In the genomic region with DNA sequence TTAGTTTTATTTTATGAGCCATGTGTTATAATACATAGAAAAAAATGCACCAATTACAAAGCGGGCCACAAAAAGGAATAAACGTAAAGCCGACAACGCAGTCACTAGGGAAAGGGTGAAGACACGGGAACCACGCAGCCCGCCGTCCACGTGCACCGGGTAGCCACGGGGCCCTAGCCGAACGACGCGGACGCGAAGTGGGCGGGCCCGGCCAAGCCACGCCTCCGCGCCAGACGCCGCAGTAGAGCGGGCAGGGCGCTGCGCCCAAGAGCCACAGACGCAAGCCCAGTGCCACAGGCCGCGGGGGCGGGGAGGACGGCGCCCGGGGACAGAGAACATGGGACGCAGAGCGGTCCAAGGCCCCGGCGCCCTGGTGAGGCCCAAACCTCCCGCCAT, we compare ENCODE assay signal across 8 cellular contexts. TPM values are rescaled to one million over a fixed set of nuclear protein-coding genes. Genes with fewer than 3 reads are reported as not detected.
DNase-seq lines count a peak whose midpoint lies in the region; ATAC-seq, FAIRE-seq and TF ChIP-seq lines count a peak whose summit lies in the region.

A gene with protein sequence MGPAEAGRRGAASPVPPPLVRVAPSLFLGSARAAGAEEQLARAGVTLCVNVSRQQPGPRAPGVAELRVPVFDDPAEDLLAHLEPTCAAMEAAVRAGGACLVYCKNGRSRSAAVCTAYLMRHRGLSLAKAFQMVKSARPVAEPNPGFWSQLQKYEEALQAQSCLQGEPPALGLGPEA (plus strand): TSS at position 274 of the 396 bp plus-strand sequence. CDS start 328 bp downstream, outside the sequence.

- H3K27me3 Mint-ChIP-seq in CD14-positive monocyte (ENCODE audit: low read depth in 3 of 3) = peaks cover 0 to 7% (median 4%) of the 10 kb centered on the region in 3 donors
- H3K27me3 Mint-ChIP-seq in activated CD4-positive, alpha-beta memory T cell treated with anti-CD3 and anti-CD28 coated beads, Interleukin-2, amount 10 ng/mL, durations not matched to agents 7 days and 5 days = no peaks in the 10 kb centered on the region

- peak within 1 kb of the TSS; percentile 84 to 92 for H3K4me3 Mint-ChIP-seq in CD14-positive monocyte
- H3K4me3 Mint-ChIP-seq in activated CD4-positive, alpha-beta memory T cell treated with anti-CD3 and anti-CD28 coated beads, Interleukin-2, amount 10 ng/mL, durations not matched to agents 7 days and 5 days = peak within 1 kb of the TSS; percentile 92

- H3K36me3 Mint-ChIP-seq in CD14-positive monocyte = peaks cover 36 to 38% of the 10 kb centered on the region in 2 donors
- H3K36me3 Mint-ChIP-seq in activated CD4-positive, alpha-beta memory T cell treated with anti-CD3 and anti-CD28 coated beads, Interleukin-2, amount 10 ng/mL, durations not matched to agents 7 days and 5 days (ENCODE audit: low read depth) = peaks cover 57% of the 10 kb centered on the region

- intact Hi-C loops in CD14-positive monocyte (cut with micrococcal nuclease) = loop anchor here (2.0 to 5.0 kb wide), 4 partner anchors 25 to 67 kb away; a partner anchor contains a TSS

- H3K9me3 Mint-ChIP-seq in CD14-positive monocyte = peaks cover 0 to 4% (median 0%) of the 10 kb centered on the region in 7 donors
- no peaks in the 10 kb centered on the region for H3K9me3 Mint-ChIP-seq in activated CD4-positive, alpha-beta memory T cell treated with anti-CD3 and anti-CD28 coated beads, Interleukin-2, amount 10 ng/mL, durations not matched to agents 7 days and 5 days

- peak; percentile 68 for ATAC-seq in HG03432 (IDR thresholded peaks at IDR 0.05; ENCODE audit: unreplicated experiment)

- POLR2A ChIA-PET in activated CD4-positive, alpha-beta memory T cell treated with anti-CD3 and anti-CD28 coated beads, Interleukin-2, amount 10 ng/mL, durations not matched to agents 7 days and 5 days (lab: Charles Lee) = interaction anchor here (0.7 to 2.8 kb wide), 13 partner anchors 9 to 1143 kb away, joined by 3 to 74 read pairs (median 7); a partner anchor contains a TSS

- H3K4me1 Mint-ChIP-seq in CD14-positive monocyte = peaks cover 69% of the 10 kb centered on the region
- H3K4me1 Mint-ChIP-seq in activated CD4-positive, alpha-beta memory T cell treated with anti-CD3 and anti-CD28 coated beads, Interleukin-2, amount 10 ng/mL, durations not matched to agents 7 days and 5 days = peaks cover 69% of the 10 kb centered on the region

- TF ChIP-seq CTCF in CD14-positive monocyte (IDR thresholded peaks at IDR 0.05) = no peak

- DNase-seq in CD14-positive monocyte (ENCODE audit: low spot score) (peak; percentile 95), GM19239 (ENCODE audit: insufficient read length, low spot score) (peak; percentile 94), NCI-H748 treated with DMSO at 0.1 percent for 48 hours (lab: John Stamatoyannopoulos, UW) (peak; percentile 69), medulla oblongata (ENCODE audit: extremely low spot score) (peak; percentile 93)
- peak; percentile 92 for DNase-seq in activated CD4-positive, alpha-beta memory T cell treated with anti-CD3 and anti-CD28 coated beads, Interleukin-2, amount 10 ng/mL, durations not matched to agents 7 days and 5 days
- DNase-seq in effector CD4-positive, alpha-beta T cell = peak; percentile 81
- DNase-seq in stimulated activated CD8-positive, alpha-beta memory T cell treated with anti-CD3 and anti-CD28 coated beads, Interleukin-12 subunit alpha, Interleukin-12 subunit beta, amount 100 ng/mL, for 24 hours (ENCODE audit: extremely low read depth) = peak; percentile 76

- CTCF ChIA-PET in activated CD4-positive, alpha-beta memory T cell treated with anti-CD3 and anti-CD28 coated beads, Interleukin-2, amount 10 ng/mL, durations not matched to agents 7 days and 5 days (lab: Charles Lee) = interaction anchor here (1.2 to 2.4 kb wide), 6 partner anchors 20 to 62 kb away, joined by 3 to 13 read pairs (median 7); a partner anchor contains a TSS

- peak within 1 kb of the TSS; percentile 93 to 100 (median 97) for H3K27ac Mint-ChIP-seq in CD14-positive monocyte
- H3K27ac Mint-ChIP-seq in activated CD4-positive, alpha-beta memory T cell treated with anti-CD3 and anti-CD28 coated beads, Interleukin-2, amount 10 ng/mL, durations not matched to agents 7 days and 5 days = peak within 1 kb of the TSS; percentile 87

- peak; percentile 89 for FAIRE-seq in GM19239 (lab: Jason Lieb, UNC)

RNA-seq across cellular contexts. Expression of the gene that starts here (rescaled TPM):
- 10 to 100 TPM; 17.1 to 17.7 TPM for polyA plus RNA-seq in CD14-positive monocyte
- 1 to 10 TPM; 7.9 to 9.3 TPM for total RNA-seq in activated CD4-positive, alpha-beta memory T cell treated with anti-CD3 and anti-CD28 coated beads, Interleukin-2, amount 10 ng/mL, durations not matched to agents 7 days and 5 days

Comparison
In these comparisons a context has a peak if more than half of its experiments do, and no peak if none do; other contexts are left out.
1. Peak in every context shown above with its lines: DNase-seq and ATAC-seq.